ENCODE assay signal across 18 cellular contexts in the genomic region with DNA sequence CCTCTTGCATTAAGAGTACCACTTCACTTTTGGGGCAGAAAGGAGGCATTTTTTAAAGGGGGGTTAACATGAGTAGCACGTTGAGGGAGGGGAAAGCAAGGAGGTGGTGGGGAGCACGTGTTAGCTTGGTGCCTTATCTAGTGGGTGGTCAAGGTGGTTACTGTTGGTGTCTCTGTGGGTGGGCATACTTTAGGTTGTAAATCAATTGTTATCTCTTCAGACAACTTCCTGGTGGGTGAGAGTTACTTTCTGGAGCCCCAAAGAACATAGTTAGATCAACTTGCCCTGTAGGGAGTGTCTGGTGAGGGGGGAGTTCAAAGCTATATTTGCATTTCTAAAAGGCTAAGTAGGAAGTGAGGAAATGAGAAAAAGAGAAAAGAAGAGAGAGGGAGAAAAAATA.
A peak's percentile ranks its signal among the peaks of the same experiment; 100 is the strongest.
DNase-seq lines count a peak whose midpoint lies in the region; ATAC-seq, FAIRE-seq and TF ChIP-seq lines count a peak whose summit lies in the region.
"Had no signal": no experiment of that assay in that cellular context is flagged by ENCODE, and none has a peak within 500 bp of the region (broad histone marks: within the 10 kb centered on the region; RNA-seq: fewer than 3 reads in every experiment).

No MANE protein-coding gene starts in this region.

- H2BK20ac ChIP-seq in H9 (ENCODE audit: low read depth, low read length, poor library complexity, severe bottlenecking), result no peak overlapping the region

- H3K4me3 ChIP-seq in NT2/D1 (ENCODE audit: insufficient read length, low read depth) (no peak overlapping the region), pancreas (no peak overlapping the region)
- H3K4me3 ChIP-seq: PC-9 had no signal

- FAIRE-seq in pancreas (lab: Jason Lieb, UNC), result no peak
- FAIRE-seq: GM18507 had no signal

- TF ChIP-seq POLR2A in erythroblast (IDR thresholded peaks at IDR 0.05; ENCODE audit: low read length), result no peak

- no peaks in the 10 kb centered on the region; a peak in 1 of 5 replicates for H3K9me3 Mint-ChIP-seq in H9
- peaks cover 3% of the 10 kb centered on the region for H3K9me3 Mint-ChIP-seq in stimulated activated memory B cell treated with anti-CD40 and anti-IgM and Interleukin-4, amounts not matched to agents 10 μg/mL and 1 μg/mL and 100 μg/mL, for 72 hours
- H3K9me3 Mint-ChIP-seq: IgD-negative memory B cell had no signal

- no peak overlapping the region for H2BK12ac ChIP-seq in H9 (ENCODE audit: insufficient read length, low read depth, low read length)

- no peak for ATAC-seq in stimulated activated memory B cell treated with anti-CD40 and anti-IgM and Interleukin-4, amounts not matched to agents 10 μg/mL and 1 μg/mL and 100 μg/mL, for 72 hours
- no peak for ATAC-seq in pancreas
- ATAC-seq in GM21447 (IDR thresholded peaks at IDR 0.05; ENCODE audit: unreplicated experiment), result no peak

- H4K91ac ChIP-seq in H9 (ENCODE audit: insufficient read length, low read depth, low read length), result no peak overlapping the region

- H3K4me3 Mint-ChIP-seq in H9, result peak overlapping the region in 1 of 2 experiments; percentile 50; a peak in 1 of 5 replicates
- H3K4me3 Mint-ChIP-seq in stimulated activated memory B cell treated with anti-CD40 and anti-IgM and Interleukin-4, amounts not matched to agents 10 μg/mL and 1 μg/mL and 100 μg/mL, for 72 hours, result no peak overlapping the region
- H3K4me3 Mint-ChIP-seq: HFFc6 had no signal

- peak; percentile 40 for DNase-seq in H9
- DNase-seq in NT2/D1 (ENCODE audit: low read depth, low spot score), result peak; percentile 23
- peak; percentile 38 for DNase-seq in iPS DF 4.7 (ENCODE audit: extremely low read depth, low spot score)
- DNase-seq in HCEC 1CT, result no peak
- DNase-seq in pancreas, result no peak
- DNase-seq in erythroblast (lab: John Stamatoyannopoulos, UW), result no peak
- DNase-seq: C1 segment of cervical spinal cord, EL, HFFc6, NCI-H2227 treated with DMSO at 0.1 percent for 48 hours, NCI-H526, PC-9, SK-N-SH, T-helper 1 cell had no signal

- H3K36me3 Mint-ChIP-seq in H9 (ENCODE audit: insufficient read depth in 1 of 3, low read depth in 3 of 3), result no peaks in the 10 kb centered on the region; a peak in 1 of 7 replicates
- H3K36me3 Mint-ChIP-seq in stimulated activated memory B cell treated with anti-CD40 and anti-IgM and Interleukin-4, amounts not matched to agents 10 μg/mL and 1 μg/mL and 100 μg/mL, for 72 hours, result no peaks in the 10 kb centered on the region
- H3K36me3 Mint-ChIP-seq: IgD-negative memory B cell had no signal

- no CpG with 5 or more reads among the region's 2 CpGs for WGBS in H9 (ENCODE audit: extremely low coverage, insufficient read length, low lambda C conversion rate)
- 7 to 12% methylated on average over 2 of the region's 2 CpGs for WGBS in pancreas, 2 donors

- H3K9me3 ChIP-seq in H9 (ENCODE audit: control insufficient read depth, low read depth, low read length) (no peaks in the 10 kb centered on the region), NT2/D1 (ENCODE audit: insufficient read depth, low read length) (no peaks in the 10 kb centered on the region), pancreas (no peaks in the 10 kb centered on the region)
- H3K9me3 ChIP-seq: SK-N-SH had no signal

- H3K27ac Mint-ChIP-seq in H9, result no peak overlapping the region; a peak in 1 of 7 replicates
- peak overlapping the region; percentile 7 for H3K27ac Mint-ChIP-seq in stimulated activated memory B cell treated with anti-CD40 and anti-IgM and Interleukin-4, amounts not matched to agents 10 μg/mL and 1 μg/mL and 100 μg/mL, for 72 hours
- H3K27ac Mint-ChIP-seq: HFFc6, IgD-negative memory B cell had no signal

- H3K27me3 Mint-ChIP-seq in H9 (ENCODE audit: low read depth), result peaks cover 32% of the 10 kb centered on the region
- no peaks in the 10 kb centered on the region for H3K27me3 Mint-ChIP-seq in stimulated activated memory B cell treated with anti-CD40 and anti-IgM and Interleukin-4, amounts not matched to agents 10 μg/mL and 1 μg/mL and 100 μg/mL, for 72 hours

- no peaks in the 10 kb centered on the region for H4K20me1 ChIP-seq in H9 (ENCODE audit: control insufficient read depth, insufficient read depth, insufficient read length)

- H3K23ac ChIP-seq in H9 (ENCODE audit: insufficient read length, low read depth, low read length), result no peak overlapping the region

- intact Hi-C loops in pancreas (cut with DNase I), result no loop called here

- H4K8ac ChIP-seq in H9 (replicated peaks; ENCODE audit: insufficient read length, low read depth, low read length), result no peak overlapping the region

- H3K9ac ChIP-seq in H9 (ENCODE audit: extremely low read depth, insufficient read length, low read length) (no peak overlapping the region), NT2/D1 (ENCODE audit: insufficient read length, low read depth) (no peak overlapping the region)
- H3K9ac ChIP-seq: SK-N-SH had no signal

- no peak overlapping the region for H3K4ac ChIP-seq in H9 (ENCODE audit: low read depth, low read length)

- no peak overlapping the region for H4K5ac ChIP-seq in H9 (ENCODE audit: insufficient read length, low read depth, low read length)

- H3K18ac ChIP-seq in H9 (ENCODE audit: insufficient read length, low read depth, low read length), result no peak overlapping the region

- peaks cover 32 to 38% of the 10 kb centered on the region in 2 experiments for H3K4me1 Mint-ChIP-seq in H9
- H3K4me1 Mint-ChIP-seq in stimulated activated memory B cell treated with anti-CD40 and anti-IgM and Interleukin-4, amounts not matched to agents 10 μg/mL and 1 μg/mL and 100 μg/mL, for 72 hours, result peaks cover 33% of the 10 kb centered on the region

- H3K79me2 ChIP-seq in H9 (ENCODE audit: insufficient read depth, low read length), result no peaks in the 10 kb centered on the region

- H2BK15ac ChIP-seq in H9 (ENCODE audit: low read depth, low read length), result no peak overlapping the region

- no peak overlapping the region for H2AFZ ChIP-seq in H9 (ENCODE audit: low read length)
- H2AFZ ChIP-seq: PC-9 had no signal

- H3K56ac ChIP-seq in H9 (ENCODE audit: insufficient read length, low read depth, low read length), result no peak overlapping the region

- TF ChIP-seq CTCF in H9 (conservative IDR thresholded peaks at IDR 0.05) (no peak), pancreas (IDR thresholded peaks at IDR 0.05) (no peak)

- no peaks in the 10 kb centered on the region for H3K79me1 ChIP-seq in H9 (ENCODE audit: insufficient read depth, low read depth, low read length, poor library complexity, severe bottlenecking)

- H2BK120ac ChIP-seq in H9 (ENCODE audit: low read depth, low read length, poor library complexity, severe bottlenecking), result no peak overlapping the region

- H3K14ac ChIP-seq in H9 (ENCODE audit: insufficient read depth, low read length), result no peak overlapping the region

- H3K27ac ChIP-seq in H9 (ENCODE audit: insufficient read length, low read depth, low read length), result no peak overlapping the region
- H3K27ac ChIP-seq in pancreas, result no peak overlapping the region
- H3K27ac ChIP-seq: PC-9 had no signal

- H2BK5ac ChIP-seq in H9 (ENCODE audit: insufficient read length, low read length), result no peak overlapping the region

- H3T11ph ChIP-seq in H9 (ENCODE audit: low read length), result no peak overlapping the region

- H3K4me1 ChIP-seq in H9 (ENCODE audit: insufficient read depth, low read length) (peaks cover 13% of the 10 kb centered on the region; the same call in 1 of the 2 replicates), NT2/D1 (ENCODE audit: insufficient read depth, insufficient read length) (no peaks in the 10 kb centered on the region), pancreas (peaks cover 0 to 7% (median 0%) of the 10 kb centered on the region in 3 donors)

- H3K27me3 ChIP-seq in H9 (ENCODE audit: insufficient read depth, low read length) (no peaks in the 10 kb centered on the region; the same call in 1 of the 2 replicates), NT2/D1 (ENCODE audit: insufficient read depth, insufficient read length) (no peaks in the 10 kb centered on the region), pancreas (no peaks in the 10 kb centered on the region)

- H3K23me2 ChIP-seq in H9 (ENCODE audit: insufficient read length, low read depth, low read length, poor library complexity, severe bottlenecking), result no peaks in the 10 kb centered on the region

- no peak overlapping the region for H2AK5ac ChIP-seq in H9 (ENCODE audit: insufficient read length, low read length)

- peak overlapping the region; percentile 19 for H3K4me2 ChIP-seq in H9 (ENCODE audit: insufficient read depth, insufficient read length, low read length)
- H3K4me2 ChIP-seq: PC-9, SK-N-SH had no signal

- H3K36me3 ChIP-seq in NT2/D1 (ENCODE audit: insufficient read depth, insufficient read length, low read length) (no peaks in the 10 kb centered on the region), pancreas (no peaks in the 10 kb centered on the region)

Comparison
In these comparisons a context has a peak if more than half of its experiments do, and no peak if none do; other contexts are left out.
1. DNase-seq: peak in H9 (single experiment), NT2/D1 (single experiment) and iPS DF 4.7 (single experiment); none in HCEC 1CT (single experiment), pancreas (0 of 6) and erythroblast (0 of 2).